Comparison of ENCODE assay signal across 1 cellular context in genomic region chr4:1041936-1042330, GRCh38.
TF ChIP-seq lines count a peak whose summit lies in the region.

No MANE protein-coding gene starts in this region.

TF ChIP-seq in SK-N-SH, 30 proteins besides CTCF, POLR2A, EP300 and RAD21 (continued from another document):
- TF ChIP-seq REST (IDR thresholded peaks at IDR 0.05; ENCODE audit: low read depth, low read length) (no peak), JUND (IDR thresholded peaks at IDR 0.05) (no peak), GABPA (IDR thresholded peaks at IDR 0.05; ENCODE audit: low read depth) (no peak)
